In genomic region chr1:43388021-43388575, GRCh38 we compare ENCODE assay signal across 9 cellular contexts. TPM values are rescaled to one million over a fixed set of nuclear protein-coding genes. Genes with fewer than 3 reads are reported as not detected.
DNase-seq lines count a peak whose midpoint lies in the region; ATAC-seq and TF ChIP-seq lines count a peak whose summit lies in the region.
"Had no signal": no experiment of that assay in that cellular context is flagged by ENCODE, and none has a peak within 500 bp of the region (broad histone marks: within the 10 kb centered on the region; RNA-seq: fewer than 3 reads in every experiment).

No MANE protein-coding gene starts in this region.

- no peaks in the 10 kb centered on the region for H3K9me3 ChIP-seq in PC-3 (ENCODE audit: low read length)
- no peaks in the 10 kb centered on the region for H3K9me3 ChIP-seq in psoas muscle

- peaks cover 22% of the 10 kb centered on the region for H3K4me1 ChIP-seq in PC-3 (ENCODE audit: insufficient read depth, low read length)
- peaks cover 29% of the 10 kb centered on the region for H3K4me1 ChIP-seq in psoas muscle

- peak; percentile 72 for DNase-seq in PC-3
- DNase-seq in epithelial cell of esophagus (ENCODE audit: low read depth): peak; percentile 93
- DNase-seq in psoas muscle: no peak
- DNase-seq in NCI-H1092 (lab: John Stamatoyannopoulos, UW): no peak
- DNase-seq in SKM-1 treated with dmso at 0.1 percent for 144 hours (lab: John Stamatoyannopoulos, UW; ENCODE audit: unreplicated experiment): no peak
- no peak for DNase-seq in NCI-H748 (lab: John Stamatoyannopoulos, UW; ENCODE audit: unreplicated experiment)
- DNase-seq in RWPE1 (ENCODE audit: low spot score): no peak
- DNase-seq: NCI-H526 treated with DMSO at 0.1 percent for 48 hours had no signal

- ATAC-seq in PC-3 (no peak), psoas muscle (no peak)

- H3K27me3 ChIP-seq in PC-3 (ENCODE audit: low read length) (no peaks in the 10 kb centered on the region), psoas muscle (ENCODE audit: insufficient read depth in 3 of 3, low read length in 2 of 3) (no peaks in the 10 kb centered on the region)

- H3K4me3 ChIP-seq in GM08714 (ENCODE audit: low read length) (peak overlapping the region; percentile 81; the same call in 1 of the 2 replicates), PC-3 (ENCODE audit: low read length) (peak overlapping the region; percentile 87), epithelial cell of esophagus (ENCODE audit: low read length) (no peak overlapping the region), psoas muscle (peak overlapping the region; percentile 91)

- H3K9me2 ChIP-seq in PC-3 (replicated peaks; ENCODE audit: low read length): no peaks in the 10 kb centered on the region

- H2AFZ ChIP-seq in PC-3 (ENCODE audit: low read length): no peak overlapping the region

- no TSS peak for BruUV-seq in PC-3 (replicated peaks; lab: Mats Ljungman, UMichigan)

- WGBS in psoas muscle, 3 donors: 37 to 63% (median 55%) methylated on average over 4 of the region's 4 CpGs

- POLR2A ChIA-PET in PC-3 (lab: Charles Lee; ENCODE audit: unreplicated experiment): no interaction called here
- POLR2A ChIA-PET in RWPE1 (lab: Yijun Ruan, JAX; ENCODE audit: low non-redundant PET): interaction anchor here (0.5 kb wide), 1 partner anchor 11 kb away, joined by 4 read pairs; no protein-coding TSS in a partner anchor

- H3K9ac ChIP-seq in PC-3 (ENCODE audit: low read length): no peak overlapping the region

- H3K4me2 ChIP-seq in PC-3 (ENCODE audit: low read length): peak overlapping the region; percentile 87

- peaks cover 39% of the 10 kb centered on the region for H3K36me3 ChIP-seq in PC-3 (ENCODE audit: low read depth, low read length)
- peaks cover 28 to 52% of the 10 kb centered on the region in 2 donors for H3K36me3 ChIP-seq in psoas muscle (ENCODE audit: insufficient read depth in 1 of 2, low read depth in 1 of 2)

- peaks cover 7% of the 10 kb centered on the region; the same call in 1 of the 2 replicates for H4K20me1 ChIP-seq in PC-3 (ENCODE audit: low read length)

- intact Hi-C loops in PC-3 (cut with micrococcal nuclease): no loop called here
- intact Hi-C loops in psoas muscle (cut with DNase I): loop anchor here in 1 of 2 donors (10.0 kb wide), 1 partner anchor 163 kb away; no protein-coding TSS in a partner anchor

- CTCF ChIA-PET in PC-3 (lab: Charles Lee) (no interaction called here), RWPE1 (lab: Yijun Ruan, JAX) (interaction anchor here (0.6 kb wide), 3 partner anchors 29 to 152 kb away, joined by 3 to 4 read pairs (median 4); no protein-coding TSS in a partner anchor)

- no peaks in the 10 kb centered on the region for H3F3A ChIP-seq in PC-3 (ENCODE audit: low read length, unreplicated experiment)

- H3K27ac ChIP-seq in PC-3 (ENCODE audit: low read length) (peak overlapping the region; percentile 12), psoas muscle (no peak overlapping the region), RWPE1 (no peak overlapping the region)

- TF ChIP-seq CTCF in PC-3 (conservative IDR thresholded peaks at IDR 0.05; ENCODE audit: low read depth, low read length) (no peak), epithelial cell of esophagus (IDR thresholded peaks at IDR 0.05; ENCODE audit: insufficient read depth, low read depth, low read length, missing control alignments) (no peak), psoas muscle (IDR thresholded peaks at IDR 0.05) (no peak), RWPE1 (conservative IDR thresholded peaks at IDR 0.05; ENCODE audit: low read depth) (no peak)

- peaks cover 48% of the 10 kb centered on the region for H3K79me2 ChIP-seq in PC-3 (ENCODE audit: low read length)

RNA-seq across cellular contexts. Expression of gene MED8, which starts 1.5 kb away (rescaled TPM):
- total RNA-seq in PC-3 (2014; rRNA removed): 35.5 and 41.8 TPM in 2 replicates
- 10 to 100 TPM; 15.4 to 18.2 (median 17.2) TPM for total RNA-seq in psoas muscle
- 10 to 100 TPM; 22.3 to 44.5 (median 27.4) TPM for polyA plus RNA-seq in psoas muscle

RNA-seq across cellular contexts. Expression of gene SZT2, which starts 1.6 kb away (rescaled TPM):
- total RNA-seq in PC-3 (2014; rRNA removed) (22.2 and 31.3 TPM in 2 replicates), psoas muscle (10 to 100 TPM; 14.2 to 24.7 (median 19.9) TPM)
- polyA plus RNA-seq in psoas muscle: 10 to 100 TPM in 2 of 3 donors, 1 to 10 TPM in 1; 5.9 to 17.9 (median 10.3) TPM

RNA-seq across cellular contexts. Expression of gene ELOVL1, which starts 20.3 kb away (rescaled TPM):
- 89.5 and 128 TPM in 2 replicates for total RNA-seq in PC-3 (2014; rRNA removed)
- total RNA-seq in psoas muscle: 10 to 100 TPM; 15.9 to 19.2 (median 17.6) TPM
- polyA plus RNA-seq in psoas muscle: 10 to 100 TPM; 28.1 to 68.1 (median 39.2) TPM

RNA-seq across cellular contexts. Expression of gene CDC20, which starts 29.3 kb away (rescaled TPM):
- total RNA-seq in PC-3 (2014; rRNA removed) (312 and 349 TPM in 2 replicates), psoas muscle (under 1 TPM in 2 of 4 donors, not detected in 2; 0.25 to 0.36 TPM)
- polyA plus RNA-seq in psoas muscle: 1 to 10 TPM; 1.1 to 1.9 (median 1.6) TPM

RNA-seq across cellular contexts. Expression of gene MPL, which starts 50.5 kb away (rescaled TPM):
- total RNA-seq in PC-3 (2014; rRNA removed) (0.35 TPM in 1 of 2 replicates, not detected in the other), psoas muscle (under 1 TPM in 1 of 4 donors, not detected in 3; 0.11 TPM)
- under 1 TPM in 1 of 3 donors, not detected in 2; 0.01 TPM for polyA plus RNA-seq in psoas muscle

Comparison
In these comparisons a context has a peak if more than half of its experiments do, and no peak if none do; other contexts are left out.
1. DNase-seq: peak in PC-3 (single experiment) and epithelial cell of esophagus (single experiment); none in psoas muscle (0 of 2), NCI-H1092 (single experiment), SKM-1 treated with dmso at 0.1 percent for 144 hours (single experiment), NCI-H748 (single experiment) and RWPE1 (single experiment).